In the genomic region with DNA sequence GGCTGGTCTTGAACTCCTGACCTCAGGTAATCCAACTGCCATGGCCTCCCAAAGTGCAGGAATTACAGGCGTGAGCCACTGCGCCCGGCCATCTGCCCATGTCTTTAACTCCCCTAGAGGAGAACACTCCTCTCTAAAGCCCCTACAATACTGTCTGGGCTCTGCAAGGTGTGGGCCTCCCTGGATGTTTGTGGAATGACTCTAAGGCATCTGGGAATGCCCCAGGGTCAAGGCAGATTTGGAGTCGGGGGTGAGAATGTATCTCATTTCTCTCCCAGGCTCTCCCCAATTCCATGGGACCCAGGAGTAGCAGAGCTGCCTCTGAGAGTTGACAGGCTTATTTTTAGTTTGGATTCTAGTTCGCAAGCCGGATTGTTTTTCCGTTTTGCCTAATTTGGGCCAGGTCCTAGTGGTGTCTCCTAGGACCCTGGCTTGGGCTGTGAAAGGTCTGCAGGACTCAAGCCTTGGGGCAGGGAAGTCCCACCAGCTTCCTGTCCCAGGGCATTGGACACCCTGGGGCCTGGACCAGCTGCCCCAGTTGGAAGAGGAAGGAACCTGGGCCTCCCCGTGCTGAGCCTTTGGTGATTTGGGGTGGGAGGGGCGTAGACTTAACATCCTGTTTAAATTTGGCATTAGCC, we compare ENCODE assay signal across 17 cellular contexts. TPM values are rescaled to one million over a fixed set of nuclear protein-coding genes. Genes with fewer than 3 reads are reported as not detected.
A peak's percentile ranks its signal among the peaks of the same experiment; 100 is the strongest.
DNase-seq lines count a peak whose midpoint lies in the region; ATAC-seq and TF ChIP-seq lines count a peak whose summit lies in the region.
"Had no signal": no experiment of that assay in that cellular context is flagged by ENCODE, and none has a peak within 500 bp of the region (broad histone marks: within the 10 kb centered on the region; RNA-seq: fewer than 3 reads in every experiment).

No MANE protein-coding gene starts in this region.

- H3K27ac ChIP-seq in mammary epithelial cell (ENCODE audit: insufficient read depth, low read depth, low read length) (peak overlapping the region; percentile 16), liver (ENCODE audit: low read depth in 1 of 2, low read length in 2 of 2) (no peak overlapping the region)
- H3K27ac ChIP-seq: colonic mucosa, ovary, suprapubic skin had no signal

- intact Hi-C loops in mammary epithelial cell (cut with micrococcal nuclease): loop anchor here (10.0 kb wide), 1 partner anchor 86 kb away; no protein-coding TSS in a partner anchor

- dilution Hi-C loops in mammary epithelial cell (cut with HindIII; ENCODE audit: low sequenced_read_pairs): loop anchor here (5.0 kb wide), 3 partner anchors 46 to 109 kb away; no protein-coding TSS in a partner anchor

- H4K20me1 ChIP-seq in mammary epithelial cell (ENCODE audit: insufficient read depth, low read length): no peaks in the 10 kb centered on the region

- in situ Hi-C loops in mammary epithelial cell (cut with MboI; ENCODE audit: low sequenced_read_pairs in 2 of 2): loop anchor here in 1 of 2 donors (10.0 kb wide), 1 partner anchor 106 kb away; no protein-coding TSS in a partner anchor

- no peak for TF ChIP-seq RAD21 in liver (IDR thresholded peaks at IDR 0.05)

- H3K4me3 ChIP-seq in mammary epithelial cell (replicated peaks in 1 of 3; ENCODE audit: insufficient read depth in 1 of 3, low read depth in 2 of 3, low read length in 3 of 3) (no peak overlapping the region), liver (ENCODE audit: low read depth in 1 of 3, low read length in 3 of 3) (no peak overlapping the region), skeletal muscle satellite cell (ENCODE audit: low read length) (no peak overlapping the region)
- H3K4me3 ChIP-seq: colonic mucosa, ovary, suprapubic skin had no signal

- CTCF ChIA-PET in mammary epithelial cell (lab: Charles Lee; ENCODE audit: low non-redundant PET): no interaction called here

- BruUV-seq in mammary epithelial cell (replicated peaks; lab: Mats Ljungman, UMichigan): no TSS peak

- no peaks in the 10 kb centered on the region for H3K9me3 Mint-ChIP-seq in stimulated activated effector memory CD8-positive, alpha-beta T cell treated with anti-CD3 and anti-CD28 coated beads, Interleukin-12 subunit alpha, Interleukin-12 subunit beta, amount 100 ng/mL, for 72 hours

- H3K36me3 Mint-ChIP-seq in stimulated activated effector memory CD8-positive, alpha-beta T cell treated with anti-CD3 and anti-CD28 coated beads, Interleukin-12 subunit alpha, Interleukin-12 subunit beta, amount 100 ng/mL, for 72 hours: no peaks in the 10 kb centered on the region

- H3K27me3 ChIP-seq in mammary epithelial cell (ENCODE audit: insufficient read depth, low read length) (no peaks in the 10 kb centered on the region), liver (ENCODE audit: control insufficient read depth in 4 of 4, insufficient read depth in 4 of 4, low read length in 3 of 4) (no peaks in the 10 kb centered on the region), skeletal muscle satellite cell (ENCODE audit: control insufficient read depth, insufficient read depth, low read length) (no peaks in the 10 kb centered on the region)
- H3K27me3 ChIP-seq: colonic mucosa, ovary, suprapubic skin had no signal

- H3K27ac Mint-ChIP-seq in stimulated activated effector memory CD8-positive, alpha-beta T cell treated with anti-CD3 and anti-CD28 coated beads, Interleukin-12 subunit alpha, Interleukin-12 subunit beta, amount 100 ng/mL, for 72 hours: no peak overlapping the region

- H3K36me3 ChIP-seq in mammary epithelial cell (ENCODE audit: insufficient read depth, low read length) (no peaks in the 10 kb centered on the region), liver (ENCODE audit: control insufficient read depth in 4 of 4, insufficient read depth in 3 of 4, low read depth in 1 of 4, low read length in 3 of 4) (no peaks in the 10 kb centered on the region), skeletal muscle satellite cell (ENCODE audit: insufficient read depth, low read length) (no peaks in the 10 kb centered on the region)
- H3K36me3 ChIP-seq: colonic mucosa, ovary, suprapubic skin had no signal

- H3K4me1 Mint-ChIP-seq in stimulated activated effector memory CD8-positive, alpha-beta T cell treated with anti-CD3 and anti-CD28 coated beads, Interleukin-12 subunit alpha, Interleukin-12 subunit beta, amount 100 ng/mL, for 72 hours: peaks cover 8% of the 10 kb centered on the region

- H3K4me1 ChIP-seq in mammary epithelial cell (ENCODE audit: insufficient read depth, low read length) (peaks cover 38% of the 10 kb centered on the region), liver (ENCODE audit: control insufficient read depth in 4 of 4, insufficient read depth in 4 of 4, low read length in 3 of 4) (no peaks in the 10 kb centered on the region), skeletal muscle satellite cell (ENCODE audit: control insufficient read depth, insufficient read depth, low read length) (peaks cover 41% of the 10 kb centered on the region)
- H3K4me1 ChIP-seq: colonic mucosa had no signal

- no peaks in the 10 kb centered on the region for H3K79me2 ChIP-seq in mammary epithelial cell (ENCODE audit: insufficient read depth, low read length)

- whole genome bisulfite sequencing in mammary epithelial cell (ENCODE audit: low coverage, missing lambda C conversion rate): 85% methylated on average over 7 of the region's 9 CpGs
- 85% methylated on average over 9 of the region's 9 CpGs for WGBS in liver

- DNase-seq in LHCN-M2 (ENCODE audit: low read depth): peak; percentile 31
- no peak for DNase-seq in mammary epithelial cell
- no peak for DNase-seq in stimulated activated effector memory CD8-positive, alpha-beta T cell treated with anti-CD3 and anti-CD28 coated beads, Interleukin-12 subunit alpha, Interleukin-12 subunit beta, amount 100 ng/mL, for 72 hours (ENCODE audit: low spot score in 2 of 2)
- DNase-seq in HCEC 1CT: no peak
- DNase-seq: activated naive CD4-positive, alpha-beta T cell treated with anti-CD3 and anti-CD28 coated beads, Interleukin-2, amount 50 U/mL, for 16 hours; colonic mucosa; left colon; NCI-H1092 treated with DMSO at 0.1 percent for 48 hours; NCI-H2171; NCI-H748 treated with DMSO at 0.1 percent for 48 hours; ovary; stimulated activated CD4-positive, alpha-beta T cell treated with anti-CD3 and anti-CD28 coated beads, Interleukin-4, amount 100 ng/mL, for 24 hours had no signal

- H3K4me2 ChIP-seq in mammary epithelial cell (ENCODE audit: insufficient read depth, low read depth, low read length): no peak overlapping the region
- H3K4me2 ChIP-seq in skeletal muscle satellite cell (ENCODE audit: low read length): no peak overlapping the region

- H2AFZ ChIP-seq in mammary epithelial cell (ENCODE audit: low read depth, low read length): peak overlapping the region; percentile 16

- ATAC-seq in stimulated activated effector memory CD8-positive, alpha-beta T cell treated with anti-CD3 and anti-CD28 coated beads, Interleukin-12 subunit alpha, Interleukin-12 subunit beta, amount 100 ng/mL, for 72 hours: no peak
- ATAC-seq in GM18907 (IDR thresholded peaks at IDR 0.05; ENCODE audit: unreplicated experiment) (no peak), GM19023 (IDR thresholded peaks at IDR 0.05; ENCODE audit: unreplicated experiment) (no peak)
- ATAC-seq: left colon had no signal

- no peak overlapping the region for H3K4me3 Mint-ChIP-seq in stimulated activated effector memory CD8-positive, alpha-beta T cell treated with anti-CD3 and anti-CD28 coated beads, Interleukin-12 subunit alpha, Interleukin-12 subunit beta, amount 100 ng/mL, for 72 hours

- H3K9me3 ChIP-seq in mammary epithelial cell (replicated peaks; ENCODE audit: insufficient read depth, low read length) (no peaks in the 10 kb centered on the region), liver (ENCODE audit: control insufficient read depth in 4 of 4, low read length in 3 of 4) (no peaks in the 10 kb centered on the region), skeletal muscle satellite cell (replicated peaks; ENCODE audit: low read length) (no peaks in the 10 kb centered on the region)
- H3K9me3 ChIP-seq: colonic mucosa, ovary, suprapubic skin had no signal

- H3K9ac ChIP-seq in mammary epithelial cell (ENCODE audit: insufficient read depth, low read length) (no peak overlapping the region), liver (ENCODE audit: low read depth in 1 of 2, low read length in 2 of 2) (no peak overlapping the region), skeletal muscle satellite cell (ENCODE audit: low read depth, low read length) (peak overlapping the region; percentile 70)

- TF ChIP-seq CTCF in mammary epithelial cell (conservative IDR thresholded peaks at IDR 0.05 in 1 of 2, IDR thresholded peaks at IDR 0.05 in 1 of 2; ENCODE audit: extremely low read depth in 1 of 2, insufficient read depth in 1 of 2, low read depth in 1 of 2, low read length in 2 of 2): no peak
- TF ChIP-seq CTCF in liver (IDR thresholded peaks at IDR 0.05; ENCODE audit: low read depth, low read length, missing input control): no peak

TF ChIP-seq in liver, 16 proteins besides CTCF, POLR2A, EP300 and RAD21:
- TF ChIP-seq NR2F2 (IDR thresholded peaks at IDR 0.05): peak; percentile 10
- TF ChIP-seq, protein P1, sequence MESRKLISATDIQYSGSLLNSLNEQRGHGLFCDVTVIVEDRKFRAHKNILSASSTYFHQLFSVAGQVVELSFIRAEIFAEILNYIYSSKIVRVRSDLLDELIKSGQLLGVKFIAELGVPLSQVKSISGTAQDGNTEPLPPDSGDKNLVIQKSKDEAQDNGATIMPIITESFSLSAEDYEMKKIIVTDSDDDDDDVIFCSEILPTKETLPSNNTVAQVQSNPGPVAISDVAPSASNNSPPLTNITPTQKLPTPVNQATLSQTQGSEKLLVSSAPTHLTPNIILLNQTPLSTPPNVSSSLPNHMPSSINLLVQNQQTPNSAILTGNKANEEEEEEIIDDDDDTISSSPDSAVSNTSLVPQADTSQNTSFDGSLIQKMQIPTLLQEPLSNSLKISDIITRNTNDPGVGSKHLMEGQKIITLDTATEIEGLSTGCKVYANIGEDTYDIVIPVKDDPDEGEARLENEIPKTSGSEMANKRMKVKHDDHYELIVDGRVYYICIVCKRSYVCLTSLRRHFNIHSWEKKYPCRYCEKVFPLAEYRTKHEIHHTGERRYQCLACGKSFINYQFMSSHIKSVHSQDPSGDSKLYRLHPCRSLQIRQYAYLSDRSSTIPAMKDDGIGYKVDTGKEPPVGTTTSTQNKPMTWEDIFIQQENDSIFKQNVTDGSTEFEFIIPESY (IDR thresholded peaks at IDR 0.05): no peak
TF ChIP-seq in liver: peak in this region for 1.

RNA-seq across cellular contexts. Expression of gene MAGEF1, which starts 53.5 kb away (rescaled TPM):
- total RNA-seq in LHCN-M2 (2014; rRNA removed) (49.2 and 53.7 TPM in 2 replicates), mammary epithelial cell (10 to 100 TPM; 19.0 to 27.8 TPM), liver (10 to 100 TPM; 13.9 to 14.7 TPM)
- 27.2 TPM for polyA plus RNA-seq in LHCN-M2 (2012)
- polyA plus RNA-seq in mammary epithelial cell (14.3 TPM), liver (10 to 100 TPM; 12.9 to 15.5 TPM)
- 4.4 TPM for polyA minus RNA-seq in mammary epithelial cell
- 10.7 and 11.7 TPM in 2 replicates for total RNA-seq in skeletal muscle satellite cell (2012; rRNA removed)
